30 cellular contexts compared by ENCODE assay signal in the genomic region with DNA sequence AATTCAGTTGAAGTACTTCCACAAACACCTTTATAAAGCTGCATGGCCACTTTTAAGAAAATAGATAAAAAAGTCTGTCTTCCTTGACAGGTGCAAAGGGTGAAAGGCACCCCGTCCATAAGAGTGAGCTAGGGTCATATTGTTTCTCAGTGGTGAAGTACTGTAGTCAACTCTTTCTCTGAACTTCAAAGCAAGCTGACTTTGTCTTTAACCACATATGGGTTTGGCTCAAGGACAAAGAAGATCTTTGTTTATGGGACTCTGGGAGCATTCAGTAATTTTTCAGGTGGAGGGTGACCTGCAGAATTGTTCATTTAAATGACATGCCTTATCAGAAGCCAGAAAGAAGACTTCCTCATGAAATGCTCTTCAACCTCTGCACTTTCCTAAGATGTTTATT. TPM values are rescaled to one million over a fixed set of nuclear protein-coding genes. Genes with fewer than 3 reads are reported as not detected.
"Had no signal": no experiment of that assay in that cellular context is flagged by ENCODE, and none has a peak within 500 bp of the region (broad histone marks: within the 10 kb centered on the region; RNA-seq: fewer than 3 reads in every experiment).

No MANE protein-coding gene starts in this region.

- DNase-seq: activated CD4-positive, alpha-beta memory T cell treated with anti-CD3 and anti-CD28 coated beads for 36 hours; activated CD4-positive, alpha-beta T cell treated with anti-CD3 and anti-CD28 coated beads for 36 hours; activated CD4-positive, alpha-beta T cell treated with anti-CD3 and anti-CD28 coated beads, Interleukin-2, amount 10 ng/mL, durations not matched to agents 24 days and 14 days; activated CD4-positive, CD25-positive, alpha-beta regulatory T cell; activated CD4-positive, CD25-positive, alpha-beta regulatory T cell treated with anti-CD3 and anti-CD28 coated beads, Interleukin-2, amount 50 U/mL, for 72 hours; activated CD8-positive, alpha-beta memory T cell treated with anti-CD3 and anti-CD28 coated beads, Interleukin-2, amount 10 ng/mL, durations not matched to agents 7 days and 5 days; activated CD8-positive, alpha-beta memory T cell treated with anti-CD3 and anti-CD28 coated beads, Interleukin-2, amount 50 U/mL, for 4 hours; activated CD8-positive, alpha-beta T cell treated with anti-CD3 and anti-CD28 coated beads, Interleukin-2, amount 10 ng/mL, durations not matched to agents 7 days and 5 days; activated effector memory CD4-positive, alpha-beta T cell treated with anti-CD3 and anti-CD28 coated beads, Interleukin-2, amount 50 U/mL, for 16 hours; activated naive CD4-positive, alpha-beta T cell treated with anti-CD3 and anti-CD28 coated beads for 36 hours; activated naive CD8-positive, alpha-beta T cell treated with anti-CD3 and anti-CD28 coated beads for 36 hours; activated naive CD8-positive, alpha-beta T cell treated with anti-CD3 and anti-CD28 coated beads, Interleukin-2, amount 50 U/mL, for 24 hours; activated T-cell treated with anti-CD3 and anti-CD28 coated beads, Interleukin-2, amount 50 U/mL, for 1 hour; activated T-cell treated with anti-CD3 and anti-CD28 coated beads, Interleukin-2, amount 50 U/mL, for 48 hours; adrenal gland; amygdala; aorta; body of pancreas; caudate nucleus; effector CD8-positive, alpha-beta T cell; esophagus squamous epithelium; foreskin melanocyte; heart right ventricle; T-helper 17 cell; T1000 had no signal

- H3K27ac ChIP-seq: adrenal gland, body of pancreas, epithelial cell of prostate, esophagus squamous epithelium, gastroesophageal sphincter, heart right ventricle had no signal

- H3K27me3 ChIP-seq: adrenal gland, body of pancreas, gastroesophageal sphincter had no signal

- H3K9me3 ChIP-seq: adrenal gland, body of pancreas, esophagus squamous epithelium, gastroesophageal sphincter, heart right ventricle had no signal

- H3K36me3 ChIP-seq: adrenal gland, esophagus squamous epithelium, gastroesophageal sphincter, heart right ventricle had no signal

- H3K4me1 ChIP-seq: adrenal gland, body of pancreas, esophagus squamous epithelium had no signal

- H3K4me3 ChIP-seq: adrenal gland, body of pancreas, esophagus squamous epithelium, gastroesophageal sphincter, heart right ventricle had no signal

- FAIRE-seq: colon, endometrium, endothelial cell of umbilical vein had no signal

- ATAC-seq: activated CD4-positive, alpha-beta T cell treated with anti-CD3 and anti-CD28 coated beads for 36 hours; activated CD8-positive, alpha-beta memory T cell treated with anti-CD3 and anti-CD28 coated beads, Interleukin-2, amount 10 ng/mL, durations not matched to agents 7 days and 5 days; activated CD8-positive, alpha-beta T cell treated with anti-CD3 and anti-CD28 coated beads, Interleukin-2, amount 10 ng/mL, durations not matched to agents 7 days and 5 days; activated naive CD8-positive, alpha-beta T cell treated with anti-CD3 and anti-CD28 coated beads, Interleukin-2, amount 50 U/mL, for 24 hours; body of pancreas; gastroesophageal sphincter; heart right ventricle; T-helper 17 cell had no signal

RNA-seq across cellular contexts. Expression of a gene that starts 49.3 kb away (rescaled TPM):
- total RNA-seq: endothelial cell of umbilical vein had no signal
